Comparison of ENCODE assay signal across 1 cellular context in the genomic region with DNA sequence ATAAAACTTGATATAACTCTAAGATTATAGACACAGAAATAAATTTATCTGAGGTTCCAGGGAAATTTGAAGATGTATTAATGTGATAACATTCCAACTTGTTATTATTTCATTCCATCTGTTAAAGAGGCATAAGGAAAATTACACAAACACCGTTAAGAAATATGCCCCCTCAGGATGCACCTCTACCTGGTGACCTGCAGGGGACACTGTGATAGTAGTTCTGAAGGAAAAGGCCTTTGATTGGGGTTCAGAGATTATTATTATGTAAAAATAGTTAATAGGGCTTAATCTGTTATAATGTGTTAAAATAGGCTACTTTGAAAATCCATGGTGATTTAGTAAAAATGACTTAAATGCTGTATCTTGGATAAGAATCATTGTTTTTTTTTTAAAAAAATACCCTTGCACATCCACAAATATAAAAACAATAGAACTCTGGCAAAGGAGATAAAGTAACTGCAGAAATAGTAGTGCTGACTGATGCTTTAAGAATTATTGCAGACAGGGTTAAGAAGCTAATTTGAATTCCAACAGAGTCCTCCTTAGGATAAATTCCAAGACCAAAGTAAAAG.
TF ChIP-seq lines count a peak whose summit lies in the region.

No MANE protein-coding gene starts in this region.

TF ChIP-seq in K562, 482 proteins besides CTCF, POLR2A, EP300 and RAD21:
- TF ChIP-seq MYNN (IDR thresholded peaks at IDR 0.05) (no peak), MYNN (CRISPR knock-in tag; IDR thresholded peaks at IDR 0.05) (no peak), KLF16 (IDR thresholded peaks at IDR 0.05) (peak; percentile 35; the same call in 1 of the 2 replicates)
